In genomic region chr12:120292411-120292660, GRCh38 we compare ENCODE assay signal across 8 cellular contexts. TPM values are rescaled to one million over a fixed set of nuclear protein-coding genes. Genes with fewer than 3 reads are reported as not detected.
A peak's percentile ranks its signal among the peaks of the same experiment; 100 is the strongest.
DNase-seq lines count a peak whose midpoint lies in the region; ATAC-seq and TF ChIP-seq lines count a peak whose summit lies in the region.

No MANE protein-coding gene starts in this region.

- no peak for TF ChIP-seq EP300 in neural cell (conservative IDR thresholded peaks at IDR 0.05; ENCODE audit: poor library complexity, severe bottlenecking)

- H3K27ac ChIP-seq in dorsolateral prefrontal cortex (peak overlapping the region; percentile 93 to 100 (median 99)), neural cell (ENCODE audit: low read length) (peak overlapping the region; percentile 96)

- H4K20me1 ChIP-seq in neural cell (ENCODE audit: insufficient read depth), result no peaks in the 10 kb centered on the region

- TF ChIP-seq CTCF in dorsolateral prefrontal cortex (IDR thresholded peaks at IDR 0.05 in 54 of 56, conservative IDR thresholded peaks at IDR 0.05 in 2 of 56; ENCODE audit: low read depth in 1 of 56, partially characterized antibody in 56 of 56) (no peak), neural cell (IDR thresholded peaks at IDR 0.05; ENCODE audit: poor library complexity, severe bottlenecking) (no peak)

- H3K9me2 ChIP-seq in neural cell (ENCODE audit: insufficient read depth, low read length), result no peaks in the 10 kb centered on the region

- DNase-seq in dorsolateral prefrontal cortex (no peak), DMS 273 (lab: John Stamatoyannopoulos, UW; ENCODE audit: unreplicated experiment) (no peak), NCI-H2171 (lab: John Stamatoyannopoulos, UW) (no peak), T-helper 1 cell (no peak)

- no peaks in the 10 kb centered on the region for H3K36me3 ChIP-seq in neural cell (ENCODE audit: insufficient read depth, low read length)

- no peak overlapping the region for H2AFZ ChIP-seq in neural cell (ENCODE audit: low read depth, low read length)

- no peak for TF ChIP-seq RAD21 in neural cell (conservative IDR thresholded peaks at IDR 0.05)

- no peaks in the 10 kb centered on the region for H3K9me3 ChIP-seq in neural cell (ENCODE audit: low read length)

- H3K79me2 ChIP-seq in neural cell (replicated peaks; ENCODE audit: insufficient read depth, low read length), result no peaks in the 10 kb centered on the region

- peak overlapping the region; percentile 74 for H3K9ac ChIP-seq in neural cell (ENCODE audit: low read length)

- H3K4me3 ChIP-seq in dorsolateral prefrontal cortex (peak overlapping the region; percentile 41 to 81 (median 66)), neural cell (ENCODE audit: low read length) (peak overlapping the region; percentile 68)

- intact Hi-C loops in dorsolateral prefrontal cortex (cut with DNase I), result no loop called here

- ATAC-seq in GM18870 (IDR thresholded peaks at IDR 0.05; ENCODE audit: unreplicated experiment) (peak; percentile 3), HG03196 (IDR thresholded peaks at IDR 0.05; ENCODE audit: unreplicated experiment) (peak; percentile 1), GM18873 (IDR thresholded peaks at IDR 0.05; ENCODE audit: low FRiP score, unreplicated experiment) (no peak)

- H3K27me3 ChIP-seq in dorsolateral prefrontal cortex, result no peaks in the 10 kb centered on the region
- H3K27me3 ChIP-seq in neural cell (ENCODE audit: insufficient read depth, low read depth, low read length), result no peaks in the 10 kb centered on the region

- no peaks in the 10 kb centered on the region for H3F3A ChIP-seq in neural cell (ENCODE audit: insufficient read depth, low read length, poor library complexity, severe bottlenecking)

- peak overlapping the region; percentile 32 for H3K4me2 ChIP-seq in neural cell (ENCODE audit: low read length)

TF ChIP-seq in neural cell, 6 proteins besides CTCF, POLR2A, EP300 and RAD21:
- TF ChIP-seq TAF1 (IDR thresholded peaks at IDR 0.05; ENCODE audit: low read depth) (no peak), REST (IDR thresholded peaks at IDR 0.05; ENCODE audit: borderline replicate concordance) (no peak), SMC3 (conservative IDR thresholded peaks at IDR 0.05; ENCODE audit: poor library complexity) (no peak), MXI1 (conservative IDR thresholded peaks at IDR 0.05; ENCODE audit: poor library complexity, severe bottlenecking) (no peak), POLR2AphosphoS5 (IDR thresholded peaks at IDR 0.05) (no peak), EZH2 (IDR thresholded peaks at IDR 0.05; ENCODE audit: borderline replicate concordance, insufficient read depth, low read length, poor library complexity, severe bottlenecking) (no peak)

RNA-seq across cellular contexts. Expression of gene RNU4-2, which starts 0.6 kb away (rescaled TPM):
- over 10,000 TPM in 111 of 120 experiments, 1,000 to 10,000 TPM in 9; 2,947 to 35,484 (median 19,179) TPM for total RNA-seq in dorsolateral prefrontal cortex
- polyA plus RNA-seq in neural cell, result under 0.01 TPM in 1 of 2 replicates, not detected in the other
- under 0.01 TPM in 2 replicates for polyA minus RNA-seq in neural cell

RNA-seq across cellular contexts. Expression of gene RNU4-1, which starts 0.7 kb away (rescaled TPM):
- 1,000 to 10,000 TPM in 110 of 120 experiments, 100 to 1,000 TPM in 10; 125 to 4,648 (median 2,054) TPM for total RNA-seq in dorsolateral prefrontal cortex
- polyA plus RNA-seq in neural cell, result under 0.01 TPM in 1 of 2 replicates, not detected in the other
- polyA minus RNA-seq in neural cell, result under 0.01 TPM in 2 replicates

RNA-seq across cellular contexts. Expression of gene SIRT4, which starts 9.8 kb away (rescaled TPM):
- 10 to 100 TPM in 10 of 120 experiments, 1 to 10 TPM in 110; 1.9 to 15.5 (median 6.3) TPM for total RNA-seq in dorsolateral prefrontal cortex
- 9.7 and 13.8 TPM in 2 replicates for polyA plus RNA-seq in neural cell
- polyA minus RNA-seq in neural cell, result 5.8 and 7.5 TPM in 2 replicates

RNA-seq across cellular contexts. Expression of gene PXN, which starts 26.8 kb away (rescaled TPM):
- 10 to 100 TPM; 15.7 to 57.9 (median 32.8) TPM for total RNA-seq in dorsolateral prefrontal cortex
- polyA plus RNA-seq in neural cell, result 5.9 and 6.3 TPM in 2 replicates
- 4.6 and 7.4 TPM in 2 replicates for polyA minus RNA-seq in neural cell

RNA-seq across cellular contexts. Expression of gene PLA2G1B, which starts 35.2 kb away (rescaled TPM):
- total RNA-seq in dorsolateral prefrontal cortex, result 1 to 10 TPM in 2 of 120 experiments, not detected in 118; 1.3 to 1.9 TPM
- polyA plus RNA-seq in neural cell, result not detected in 2 replicates
- not detected in 2 replicates for polyA minus RNA-seq in neural cell
